ENCODE assay signal across 11 cellular contexts in the genomic region with DNA sequence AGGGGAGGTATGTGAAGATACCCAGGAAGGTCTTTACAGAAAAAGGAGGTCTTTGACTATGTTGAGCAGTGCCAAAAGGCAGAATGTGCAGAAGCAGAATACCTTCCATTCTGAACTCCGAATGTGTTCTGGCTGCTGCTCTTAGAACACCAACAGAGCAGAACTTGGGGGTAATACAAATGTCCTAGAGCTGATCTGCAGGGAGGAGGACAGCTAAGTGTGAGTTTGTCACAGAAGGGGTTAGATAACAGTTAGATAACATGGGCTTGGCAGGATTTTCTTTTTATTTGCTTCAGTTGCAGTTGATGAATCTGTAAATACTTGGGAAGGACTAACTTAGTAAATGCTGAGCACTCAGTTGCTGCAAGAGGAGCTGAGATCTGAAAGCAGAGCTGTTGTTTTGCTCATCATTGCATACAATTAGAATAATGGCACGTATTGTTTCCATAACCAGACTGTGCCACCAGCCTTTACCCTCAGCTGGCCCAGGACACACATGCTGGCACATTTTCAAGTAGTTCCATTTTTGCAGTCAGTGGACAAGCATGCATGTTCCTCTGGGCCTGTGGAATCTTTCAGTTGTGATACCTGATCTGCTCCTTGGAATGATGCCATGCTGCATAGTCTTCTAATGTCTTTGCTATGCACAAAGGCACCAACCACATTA. TPM values are rescaled to one million over a fixed set of nuclear protein-coding genes. Genes with fewer than 3 reads are reported as not detected.
DNase-seq lines count a peak whose midpoint lies in the region; ATAC-seq and TF ChIP-seq lines count a peak whose summit lies in the region.
"Had no signal": no experiment of that assay in that cellular context is flagged by ENCODE, and none has a peak within 500 bp of the region (broad histone marks: within the 10 kb centered on the region; RNA-seq: fewer than 3 reads in every experiment).

No MANE protein-coding gene starts in this region.

- H3K36me3 ChIP-seq in mammary epithelial cell (ENCODE audit: insufficient read depth, low read length) (no peaks in the 10 kb centered on the region), H7 (replicated peaks; ENCODE audit: control insufficient read depth, insufficient read depth, low read length) (no peaks in the 10 kb centered on the region)

- peaks cover 17% of the 10 kb centered on the region for H3K4me1 Mint-ChIP-seq in mesothelial cell of epicardium

- in situ Hi-C loops in mammary epithelial cell (cut with MboI; ENCODE audit: low sequenced_read_pairs in 2 of 2): no loop called here

- H3K4me2 ChIP-seq in mammary epithelial cell (ENCODE audit: insufficient read depth, low read depth, low read length): peak overlapping the region; percentile 0

- 7% methylated on average over 2 of the region's 2 CpGs for WGBS in mammary epithelial cell (ENCODE audit: low coverage, missing lambda C conversion rate)

- no peaks in the 10 kb centered on the region for H4K20me1 ChIP-seq in mammary epithelial cell (ENCODE audit: insufficient read depth, low read length)

- H3K9me3 Mint-ChIP-seq in mesothelial cell of epicardium: no peaks in the 10 kb centered on the region
- H3K9me3 Mint-ChIP-seq: activated naive CD8-positive, alpha-beta T cell treated with anti-CD3 and anti-CD28 coated beads, Interleukin-2, amount 10 ng/mL, durations not matched to agents 7 days and 5 days had no signal

- H3K27ac ChIP-seq in mammary epithelial cell (ENCODE audit: insufficient read depth, low read depth, low read length): no peak overlapping the region
- H3K27ac ChIP-seq: skin epidermis had no signal

- intact Hi-C loops in mammary epithelial cell (cut with micrococcal nuclease): loop anchor here (5.0 kb wide), 1 partner anchor 396 kb away; no protein-coding TSS in a partner anchor

- no peak overlapping the region for H2AFZ ChIP-seq in mammary epithelial cell (ENCODE audit: low read depth, low read length)

- H3K4me3 ChIP-seq in AG10803 (ENCODE audit: low read length) (no peak overlapping the region), LNCaP clone FGC (ENCODE audit: low read depth, low read length) (no peak overlapping the region), mammary epithelial cell (replicated peaks in 1 of 3; ENCODE audit: insufficient read depth in 1 of 3, low read depth in 2 of 3, low read length in 3 of 3) (no peak overlapping the region), H7 (ENCODE audit: insufficient read depth, low read depth, low read length) (no peak overlapping the region)
- H3K4me3 ChIP-seq: skin epidermis had no signal

- H3K36me3 Mint-ChIP-seq in mesothelial cell of epicardium: peaks cover 5% of the 10 kb centered on the region

- H3K4me3 Mint-ChIP-seq in mesothelial cell of epicardium: no peak overlapping the region
- H3K4me3 Mint-ChIP-seq: activated naive CD8-positive, alpha-beta T cell treated with anti-CD3 and anti-CD28 coated beads, Interleukin-2, amount 10 ng/mL, durations not matched to agents 7 days and 5 days had no signal

- ATAC-seq in HG02973 (IDR thresholded peaks at IDR 0.05; ENCODE audit: unreplicated experiment) (no peak), HG03139 (IDR thresholded peaks at IDR 0.05; ENCODE audit: unreplicated experiment) (no peak)

- no peaks in the 10 kb centered on the region for H3K9me3 ChIP-seq in mammary epithelial cell (replicated peaks; ENCODE audit: insufficient read depth, low read length)

- H3K27me3 Mint-ChIP-seq in mesothelial cell of epicardium (ENCODE audit: low read depth): no peaks in the 10 kb centered on the region
- H3K27me3 Mint-ChIP-seq: activated naive CD8-positive, alpha-beta T cell treated with anti-CD3 and anti-CD28 coated beads, Interleukin-2, amount 10 ng/mL, durations not matched to agents 7 days and 5 days had no signal

- CTCF ChIA-PET in mammary epithelial cell (lab: Charles Lee; ENCODE audit: low non-redundant PET): no interaction called here

- TF ChIP-seq CTCF in AG10803 (conservative IDR thresholded peaks at IDR 0.05; ENCODE audit: low read length) (no peak), LNCaP clone FGC (IDR thresholded peaks at IDR 0.05; ENCODE audit: control insufficient read depth, extremely low read depth, insufficient read depth) (no peak), mammary epithelial cell (conservative IDR thresholded peaks at IDR 0.05 in 1 of 2, IDR thresholded peaks at IDR 0.05 in 1 of 2; ENCODE audit: extremely low read depth in 1 of 2, insufficient read depth in 1 of 2, low read depth in 1 of 2, low read length in 2 of 2) (no peak), mesothelial cell of epicardium (IDR thresholded peaks at IDR 0.05; ENCODE audit: unreplicated experiment) (no peak)

- no TSS peak for BruUV-seq in mammary epithelial cell (replicated peaks; lab: Mats Ljungman, UMichigan)

- no peak overlapping the region for H3K9ac ChIP-seq in mammary epithelial cell (ENCODE audit: insufficient read depth, low read length)

- H3K27me3 ChIP-seq in mammary epithelial cell (ENCODE audit: insufficient read depth, low read length) (no peaks in the 10 kb centered on the region), H7 (ENCODE audit: control insufficient read depth, insufficient read depth, low read length) (no peaks in the 10 kb centered on the region)

- peaks cover 39% of the 10 kb centered on the region for H3K4me1 ChIP-seq in mammary epithelial cell (ENCODE audit: insufficient read depth, low read length)

- DNase-seq in AG10803 (ENCODE audit: low read depth): peak; percentile 91
- peak; percentile 78 for DNase-seq in LNCaP clone FGC (ENCODE audit: low read depth)
- DNase-seq in mammary epithelial cell: peak; percentile 79
- DNase-seq in mesothelial cell of epicardium (ENCODE audit: low spot score in 2 of 2, unreplicated experiment in 2 of 2): no peak
- no peak for DNase-seq in activated naive CD4-positive, alpha-beta T cell (lab: John Stamatoyannopoulos, UW)
- DNase-seq in H7: no peak
- DNase-seq: activated naive CD8-positive, alpha-beta T cell treated with anti-CD3 and anti-CD28 coated beads, Interleukin-2, amount 10 ng/mL, durations not matched to agents 7 days and 5 days; KBM-7 had no signal

- dilution Hi-C loops in mammary epithelial cell (cut with HindIII; ENCODE audit: low sequenced_read_pairs): loop anchor here (5.0 kb wide), 1 partner anchor 64 kb away; no protein-coding TSS in a partner anchor

- peak overlapping the region; percentile 0 for H3K27ac Mint-ChIP-seq in mesothelial cell of epicardium
- H3K27ac Mint-ChIP-seq: activated naive CD8-positive, alpha-beta T cell treated with anti-CD3 and anti-CD28 coated beads, Interleukin-2, amount 10 ng/mL, durations not matched to agents 7 days and 5 days had no signal

- no peaks in the 10 kb centered on the region for H3K79me2 ChIP-seq in mammary epithelial cell (ENCODE audit: insufficient read depth, low read length)

RNA-seq across cellular contexts. Expression of gene GSDME, which starts 55.9 kb away (rescaled TPM):
- total RNA-seq in mammary epithelial cell: 10 to 100 TPM; 76.8 to 95.6 TPM
- polyA plus RNA-seq in mammary epithelial cell: 56.3 TPM
- 84.2 TPM for polyA minus RNA-seq in mammary epithelial cell
- total RNA-seq in mesothelial cell of epicardium: 9.3 to 10.2 TPM (median 9.8 TPM) in 3 replicates
- total RNA-seq in H7 (2014; rRNA removed; shearing (Covaris generic)): 0.48 TPM in 2 replicates

Comparison
In these comparisons a context has a peak if more than half of its experiments do, and no peak if none do; other contexts are left out.
1. DNase-seq: peak in AG10803 (single experiment), LNCaP clone FGC (single experiment) and mammary epithelial cell (single experiment); none in mesothelial cell of epicardium (0 of 2), activated naive CD4-positive, alpha-beta T cell (0 of 4) and H7 (single experiment).